In the genomic region with DNA sequence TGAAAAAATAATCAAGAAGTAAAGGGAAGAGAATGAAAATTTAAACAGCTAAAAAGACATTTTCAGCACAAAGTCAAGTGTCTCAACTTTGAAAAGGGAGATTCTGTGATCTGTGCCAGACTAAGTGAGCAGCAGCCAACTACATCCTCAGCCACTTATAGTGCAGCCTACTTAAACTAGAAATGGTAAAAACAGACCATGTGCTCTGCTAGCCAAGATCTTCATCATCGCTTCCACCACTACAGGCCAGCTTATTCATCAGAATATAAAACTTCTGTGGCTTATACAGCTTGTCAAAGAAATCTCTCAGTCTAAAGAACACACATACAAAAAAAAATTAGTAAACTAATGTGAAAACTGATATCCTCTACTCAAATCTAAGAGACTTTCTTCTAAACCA, we compare ENCODE assay signal across 21 cellular contexts.
DNase-seq lines count a peak whose midpoint lies in the region; FAIRE-seq and TF ChIP-seq lines count a peak whose summit lies in the region.
"Had no signal": no experiment of that assay in that cellular context is flagged by ENCODE, and none has a peak within 500 bp of the region (broad histone marks: within the 10 kb centered on the region; RNA-seq: fewer than 3 reads in every experiment).

No MANE protein-coding gene starts in this region.

- H3F3A ChIP-seq in neural progenitor cell (ENCODE audit: low read depth): peaks cover 28% of the 10 kb centered on the region

- POLR2A ChIA-PET in GM10248 (lab: Yijun Ruan, JAX): no interaction called here
- POLR2A ChIA-PET in Caco-2 (lab: Charles Lee): no interaction called here

- H3K27ac ChIP-seq in astrocyte (ENCODE audit: low read depth, low read length) (no peak overlapping the region), neural progenitor cell (peak overlapping the region; percentile 18), tibial nerve (peak overlapping the region in 1 of 4 donors; percentile 6)
- H3K27ac ChIP-seq: 22Rv1, brain microvascular endothelial cell had no signal

- no peak for DNase-seq in T-helper 1 cell
- no peak for DNase-seq in H54 (ENCODE audit: insufficient read length, low spot score)
- DNase-seq in astrocyte (ENCODE audit: low read depth): peak; percentile 32
- no peak for DNase-seq in neural progenitor cell (ENCODE audit: low spot score)
- no peak for DNase-seq in GM10248 (ENCODE audit: extremely low spot score)
- no peak for DNase-seq in tibial nerve (ENCODE audit: low spot score in 2 of 2)
- DNase-seq in Caco-2: no peak
- DNase-seq: activated CD4-positive, CD25-positive, alpha-beta regulatory T cell treated with anti-CD3 and anti-CD28 coated beads, Interleukin-2, amount 50 U/mL, for 72 hours; activated naive CD8-positive, alpha-beta T cell treated with anti-CD3 and anti-CD28 coated beads, Interleukin-2, amount 10 ng/mL, durations not matched to agents 7 days and 5 days; brain microvascular endothelial cell; CD8-positive, alpha-beta memory T cell; cortex of kidney; DMS79; foreskin fibroblast; naive B cell; NCI-H146; NCI-H69; trophoblast cell had no signal

- H3K4me1 Mint-ChIP-seq in T-helper 1 cell treated with Interleukin-12 subunit alpha and Interleukin-12 subunit beta and Interleukin-4 antibody, amounts not matched to agents 30 μg/mL and 1 μg/mL, for 36 hours (ENCODE audit: low read depth): peaks cover 26% of the 10 kb centered on the region
- H3K4me1 Mint-ChIP-seq in astrocyte (ENCODE audit: low read depth, unreplicated experiment): no peaks in the 10 kb centered on the region
- H3K4me1 Mint-ChIP-seq in neural progenitor cell: no peaks in the 10 kb centered on the region
- no peaks in the 10 kb centered on the region for H3K4me1 Mint-ChIP-seq in Caco-2 (ENCODE audit: low read depth, unreplicated experiment)

- H3K9ac ChIP-seq in astrocyte (ENCODE audit: low read length): no peak overlapping the region
- H3K9ac ChIP-seq in neural progenitor cell: no peak overlapping the region

- H3K27ac Mint-ChIP-seq in T-helper 1 cell treated with Interleukin-12 subunit alpha and Interleukin-12 subunit beta and Interleukin-4 antibody, amounts not matched to agents 30 μg/mL and 1 μg/mL, for 36 hours: peak overlapping the region; percentile 28
- H3K27ac Mint-ChIP-seq in astrocyte (ENCODE audit: unreplicated experiment) (no peak overlapping the region), neural progenitor cell (no peak overlapping the region), Caco-2 (ENCODE audit: unreplicated experiment) (no peak overlapping the region)
- H3K27ac Mint-ChIP-seq: activated naive CD8-positive, alpha-beta T cell treated with anti-CD3 and anti-CD28 coated beads, Interleukin-2, amount 10 ng/mL, durations not matched to agents 7 days and 5 days had no signal

- H3K4me1 ChIP-seq in astrocyte (ENCODE audit: insufficient read depth, low read length): no peaks in the 10 kb centered on the region
- no peaks in the 10 kb centered on the region for H3K4me1 ChIP-seq in neural progenitor cell
- peaks cover 0 to 9% (median 0%) of the 10 kb centered on the region in 4 donors for H3K4me1 ChIP-seq in tibial nerve
- no peaks in the 10 kb centered on the region for H3K4me1 ChIP-seq in Caco-2

- no peak overlapping the region for H3K4me2 ChIP-seq in astrocyte (ENCODE audit: low read length)
- H3K4me2 ChIP-seq in neural progenitor cell: no peak overlapping the region

- H3K27me3 Mint-ChIP-seq in T-helper 1 cell treated with Interleukin-12 subunit alpha and Interleukin-12 subunit beta and Interleukin-4 antibody, amounts not matched to agents 30 μg/mL and 1 μg/mL, for 36 hours (ENCODE audit: low read depth): no peaks in the 10 kb centered on the region
- H3K27me3 Mint-ChIP-seq in astrocyte (ENCODE audit: low read depth, unreplicated experiment) (no peaks in the 10 kb centered on the region), neural progenitor cell (ENCODE audit: insufficient read depth, low read depth) (peaks cover 3% of the 10 kb centered on the region), Caco-2 (ENCODE audit: insufficient read depth, unreplicated experiment) (no peaks in the 10 kb centered on the region)
- H3K27me3 Mint-ChIP-seq: activated naive CD8-positive, alpha-beta T cell treated with anti-CD3 and anti-CD28 coated beads, Interleukin-2, amount 10 ng/mL, durations not matched to agents 7 days and 5 days; CD8-positive, alpha-beta memory T cell; naive B cell had no signal

- WGBS in tibial nerve, 2 donors: 42 to 56% methylated on average over 1 of the region's 1 CpG

- FAIRE-seq in H54 (lab: Jason Lieb, UNC) (peak; percentile 68), astrocyte (lab: Jason Lieb, UNC) (no peak)
- FAIRE-seq: GM12891 had no signal

- H3K27me3 ChIP-seq in astrocyte (ENCODE audit: insufficient read depth, low read length) (no peaks in the 10 kb centered on the region), neural progenitor cell (no peaks in the 10 kb centered on the region), tibial nerve (no peaks in the 10 kb centered on the region), Caco-2 (replicated peaks; ENCODE audit: control insufficient read depth, insufficient read depth, low read length) (no peaks in the 10 kb centered on the region)
- H3K27me3 ChIP-seq: brain microvascular endothelial cell had no signal

- no TSS peak for BruUV-seq in Caco-2 (replicated peaks; lab: Mats Ljungman, UMichigan)

- H3K4me3 ChIP-seq in astrocyte (ENCODE audit: insufficient read depth, low read depth, low read length) (no peak overlapping the region), neural progenitor cell (no peak overlapping the region), tibial nerve (no peak overlapping the region), Caco-2 (ENCODE audit: low read depth, low read length) (no peak overlapping the region)

- H3K9me3 Mint-ChIP-seq in T-helper 1 cell treated with Interleukin-12 subunit alpha and Interleukin-12 subunit beta and Interleukin-4 antibody, amounts not matched to agents 30 μg/mL and 1 μg/mL, for 36 hours: no peaks in the 10 kb centered on the region
- H3K9me3 Mint-ChIP-seq in astrocyte (ENCODE audit: unreplicated experiment): no peaks in the 10 kb centered on the region
- no peaks in the 10 kb centered on the region for H3K9me3 Mint-ChIP-seq in neural progenitor cell
- no peaks in the 10 kb centered on the region for H3K9me3 Mint-ChIP-seq in Caco-2 (ENCODE audit: unreplicated experiment)
- H3K9me3 Mint-ChIP-seq: activated naive CD8-positive, alpha-beta T cell treated with anti-CD3 and anti-CD28 coated beads, Interleukin-2, amount 10 ng/mL, durations not matched to agents 7 days and 5 days; CD8-positive, alpha-beta memory T cell; naive B cell had no signal

- no peak overlapping the region for H3K4me3 Mint-ChIP-seq in T-helper 1 cell treated with Interleukin-12 subunit alpha and Interleukin-12 subunit beta and Interleukin-4 antibody, amounts not matched to agents 30 μg/mL and 1 μg/mL, for 36 hours
- no peak overlapping the region for H3K4me3 Mint-ChIP-seq in astrocyte (ENCODE audit: unreplicated experiment)
- no peak overlapping the region for H3K4me3 Mint-ChIP-seq in neural progenitor cell
- no peak overlapping the region for H3K4me3 Mint-ChIP-seq in Caco-2 (ENCODE audit: unreplicated experiment)
- H3K4me3 Mint-ChIP-seq: activated naive CD8-positive, alpha-beta T cell treated with anti-CD3 and anti-CD28 coated beads, Interleukin-2, amount 10 ng/mL, durations not matched to agents 7 days and 5 days; CD8-positive, alpha-beta memory T cell had no signal

- TF ChIP-seq CTCF in astrocyte (IDR thresholded peaks at IDR 0.05; ENCODE audit: insufficient read depth, low read depth, low read length) (no peak), neural progenitor cell (IDR thresholded peaks at IDR 0.05) (no peak), GM10248 (IDR thresholded peaks at IDR 0.05; ENCODE audit: control extremely low read depth, extremely low read depth, low read depth, missing control alignments) (no peak), tibial nerve (IDR thresholded peaks at IDR 0.05) (no peak), Caco-2 (IDR thresholded peaks at IDR 0.05; ENCODE audit: insufficient read depth in 1 of 2, low read depth in 1 of 2, low read length in 1 of 2, severe bottlenecking in 1 of 2, unreplicated experiment in 1 of 2) (no peak)

- H3K9me3 ChIP-seq in astrocyte (ENCODE audit: insufficient read depth, low read depth, low read length) (no peaks in the 10 kb centered on the region), neural progenitor cell (ENCODE audit: low read depth) (no peaks in the 10 kb centered on the region), tibial nerve (no peaks in the 10 kb centered on the region), Caco-2 (no peaks in the 10 kb centered on the region)

- CTCF ChIA-PET in GM10248 (lab: Yijun Ruan, JAX) (interaction anchor here (1.2 to 1.9 kb wide), 2 partner anchors 9 to 15 kb away, joined by 3 to 6 read pairs; no protein-coding TSS in a partner anchor), Caco-2 (lab: Charles Lee) (no interaction called here)

- H3K36me3 ChIP-seq in astrocyte (ENCODE audit: insufficient read depth, low read length): peaks cover 33% of the 10 kb centered on the region
- H3K36me3 ChIP-seq in neural progenitor cell: peaks cover 60% of the 10 kb centered on the region
- H3K36me3 ChIP-seq in tibial nerve: peaks cover 0 to 67% (median 10%) of the 10 kb centered on the region in 3 donors
- no peaks in the 10 kb centered on the region for H3K36me3 ChIP-seq in Caco-2 (ENCODE audit: control insufficient read depth, insufficient read depth, low read length)
- H3K36me3 ChIP-seq: brain microvascular endothelial cell had no signal

- TF ChIP-seq EP300 in tibial nerve (IDR thresholded peaks at IDR 0.05): no peak

- intact Hi-C loops in Caco-2 (cut with micrococcal nuclease; ENCODE audit: unreplicated experiment): no loop called here

- TF ChIP-seq POLR2A in H54 (IDR thresholded peaks at IDR 0.05; ENCODE audit: low read depth, low read length) (no peak), tibial nerve (IDR thresholded peaks at IDR 0.05) (no peak)

- H3K79me2 ChIP-seq in astrocyte (ENCODE audit: insufficient read depth, low read length) (no peaks in the 10 kb centered on the region), neural progenitor cell (ENCODE audit: low read depth) (peaks cover 61% of the 10 kb centered on the region)

- peaks cover 49% of the 10 kb centered on the region for H3K36me3 Mint-ChIP-seq in T-helper 1 cell treated with Interleukin-12 subunit alpha and Interleukin-12 subunit beta and Interleukin-4 antibody, amounts not matched to agents 30 μg/mL and 1 μg/mL, for 36 hours (ENCODE audit: low read depth)
- peaks cover 8% of the 10 kb centered on the region for H3K36me3 Mint-ChIP-seq in astrocyte (ENCODE audit: low read depth, unreplicated experiment)
- H3K36me3 Mint-ChIP-seq in neural progenitor cell: peaks cover 55% of the 10 kb centered on the region
- H3K36me3 Mint-ChIP-seq in Caco-2 (ENCODE audit: insufficient read depth, unreplicated experiment): peaks cover 33% of the 10 kb centered on the region

- peaks cover 3% of the 10 kb centered on the region for H4K20me1 ChIP-seq in astrocyte (ENCODE audit: insufficient read depth, low read length)
- peaks cover 53% of the 10 kb centered on the region for H4K20me1 ChIP-seq in neural progenitor cell (ENCODE audit: low read depth)

- H2AFZ ChIP-seq in astrocyte (ENCODE audit: low read depth, low read length) (no peak overlapping the region), neural progenitor cell (replicated peaks) (no peak overlapping the region)
